1 cellular context compared by ENCODE assay signal in genomic region chr9:128166169-128166568, GRCh38.
TF ChIP-seq lines count a peak whose summit lies in the region.

No MANE protein-coding gene starts in this region.

TF ChIP-seq in HCT116, 20 proteins besides CTCF, POLR2A, EP300 and RAD21 (continued from another document):
- TF ChIP-seq ELF1 (IDR thresholded peaks at IDR 0.05; ENCODE audit: borderline replicate concordance, low read depth), result no peak
- TF ChIP-seq SIN3A (IDR thresholded peaks at IDR 0.05; ENCODE audit: low read depth), result no peak
- TF ChIP-seq SP1 (IDR thresholded peaks at IDR 0.05; ENCODE audit: low read depth), result no peak
- no peak for TF ChIP-seq FOSL1 (IDR thresholded peaks at IDR 0.05; ENCODE audit: low read depth)
TF ChIP-seq in HCT116: peak in this region for 0.
